In genomic region chr17:49861150-49861884, GRCh38 we compare ENCODE assay signal across 9 cellular contexts. TPM values are rescaled to one million over a fixed set of nuclear protein-coding genes. Genes with fewer than 3 reads are reported as not detected.
DNase-seq lines count a peak whose midpoint lies in the region; ATAC-seq, FAIRE-seq and TF ChIP-seq lines count a peak whose summit lies in the region.
"Had no signal": no experiment of that assay in that cellular context is flagged by ENCODE, and none has a peak within 500 bp of the region (broad histone marks: within the 10 kb centered on the region; RNA-seq: fewer than 3 reads in every experiment).

No MANE protein-coding gene starts in this region.

- 43 to 49% methylated on average over 15 to 16 of the region's 16 CpGs for WGBS in testis, 2 donors

- H3K4me3 ChIP-seq in endothelial cell of umbilical vein (replicated peaks in 1 of 3; ENCODE audit: insufficient read depth in 1 of 3, low read depth in 1 of 3, low read length in 3 of 3): no peak overlapping the region
- no peak overlapping the region for H3K4me3 ChIP-seq in neural cell (ENCODE audit: low read length)
- no peak overlapping the region for H3K4me3 ChIP-seq in testis

- H3K9me3 ChIP-seq in endothelial cell of umbilical vein (replicated peaks; ENCODE audit: control insufficient read depth, insufficient read depth, low read length): no peaks in the 10 kb centered on the region
- H3K9me3 ChIP-seq in neural cell (ENCODE audit: low read length): no peaks in the 10 kb centered on the region
- no peaks in the 10 kb centered on the region for H3K9me3 ChIP-seq in testis

- H3K4me1 ChIP-seq in endothelial cell of umbilical vein (ENCODE audit: control insufficient read depth, extremely low read depth, insufficient read depth, low read length) (no peaks in the 10 kb centered on the region), testis (no peaks in the 10 kb centered on the region)

- H3K36me3 ChIP-seq in endothelial cell of umbilical vein (ENCODE audit: control insufficient read depth in 2 of 2, extremely low read depth in 1 of 2, insufficient read depth in 2 of 2, low read length in 2 of 2): no peaks in the 10 kb centered on the region
- H3K36me3 ChIP-seq in neural cell (ENCODE audit: insufficient read depth, low read length): no peaks in the 10 kb centered on the region
- H3K36me3 ChIP-seq in testis (ENCODE audit: low read depth, missing control alignments): no peaks in the 10 kb centered on the region

- no peaks in the 10 kb centered on the region for H3K9me2 ChIP-seq in neural cell (ENCODE audit: insufficient read depth, low read length)

- dilution Hi-C loops in endothelial cell of umbilical vein (cut with MboI; ENCODE audit: extremely low pct_ligation_motif_present, low sequenced_read_pairs): no loop called here

- POLR2A ChIA-PET in endothelial cell of umbilical vein (lab: Charles Lee): interaction anchor here (0.9 kb wide), 1 partner anchor 135 kb away, joined by 6 read pairs; no protein-coding TSS in a partner anchor

- TF ChIP-seq POLR2A in endothelial cell of umbilical vein (IDR thresholded peaks at IDR 0.05; ENCODE audit: low read depth, low read length) (no peak), testis (IDR thresholded peaks at IDR 0.05) (no peak)

- no peak overlapping the region for H3K27ac ChIP-seq in endothelial cell of umbilical vein (ENCODE audit: insufficient read depth, low read depth, low read length)
- H3K27ac ChIP-seq in neural cell (ENCODE audit: low read length): no peak overlapping the region
- no peak overlapping the region for H3K27ac ChIP-seq in testis

- no peak for FAIRE-seq in endothelial cell of umbilical vein (lab: Jason Lieb, UNC)

- peak; percentile 96 for TF ChIP-seq RAD21 in neural cell (conservative IDR thresholded peaks at IDR 0.05)

- TF ChIP-seq CTCF in GM12873 (IDR thresholded peaks at IDR 0.05; ENCODE audit: insufficient read depth, low read depth, low read length, missing control alignments) (peak; percentile 85), endothelial cell of umbilical vein (IDR thresholded peaks at IDR 0.05; ENCODE audit: extremely low read depth in 1 of 2, insufficient read depth in 1 of 2, low read depth in 1 of 2, low read length in 2 of 2) (peak; percentile 57 to 78), neural cell (IDR thresholded peaks at IDR 0.05; ENCODE audit: poor library complexity, severe bottlenecking) (peak; percentile 95), testis (IDR thresholded peaks at IDR 0.05) (peak; percentile 73 to 86 (median 75))

- CTCF ChIA-PET in endothelial cell of umbilical vein (lab: Charles Lee): interaction anchor here (0.6 to 26.9 kb wide), 16 partner anchors 10 to 304 kb away, joined by 3 to 590 read pairs (median 3); partner anchors contain the start of gene DLX3

- H3K9ac ChIP-seq in endothelial cell of umbilical vein (replicated peaks; ENCODE audit: extremely low read depth, insufficient read depth, low read length) (no peak overlapping the region), neural cell (ENCODE audit: low read length) (no peak overlapping the region)

- no peaks in the 10 kb centered on the region for H4K20me1 ChIP-seq in endothelial cell of umbilical vein (replicated peaks; ENCODE audit: control insufficient read depth, extremely low read depth, insufficient read depth, low read length)
- no peaks in the 10 kb centered on the region for H4K20me1 ChIP-seq in neural cell (ENCODE audit: insufficient read depth)

- no peaks in the 10 kb centered on the region for H3K79me2 ChIP-seq in endothelial cell of umbilical vein (ENCODE audit: control insufficient read depth, insufficient read depth, low read length)
- no peaks in the 10 kb centered on the region for H3K79me2 ChIP-seq in neural cell (replicated peaks; ENCODE audit: insufficient read depth, low read length)

- no peak overlapping the region for H3K4me2 ChIP-seq in endothelial cell of umbilical vein (ENCODE audit: insufficient read depth, low read length)
- H3K4me2 ChIP-seq in neural cell (ENCODE audit: low read length): no peak overlapping the region

- H3K9me1 ChIP-seq in endothelial cell of umbilical vein (replicated peaks; ENCODE audit: control insufficient read depth, extremely low read depth, insufficient read depth, low read length): no peaks in the 10 kb centered on the region

- no peaks in the 10 kb centered on the region for H3F3A ChIP-seq in neural cell (ENCODE audit: insufficient read depth, low read length, poor library complexity, severe bottlenecking)

- DNase-seq in A172 (ENCODE audit: low spot score) (peak; percentile 64), NCI-H345 (lab: John Stamatoyannopoulos, UW) (peak; percentile 43), endothelial cell of umbilical vein (ENCODE audit: low read depth, low spot score) (peak; percentile 30), testis (peak; percentile 56)
- peak; percentile 23 to 41 for DNase-seq in activated CD8-positive, alpha-beta memory T cell treated with anti-CD3 and anti-CD28 coated beads for 1 hour (ENCODE audit: extremely low read depth in 1 of 2, low read depth in 1 of 2)

- no peak for ATAC-seq in GM21737 (IDR thresholded peaks at IDR 0.05; ENCODE audit: unreplicated experiment)

- no peak for TF ChIP-seq EP300 in neural cell (conservative IDR thresholded peaks at IDR 0.05; ENCODE audit: poor library complexity, severe bottlenecking)

- BruUV-seq in endothelial cell of umbilical vein (replicated peaks; lab: Mats Ljungman, UMichigan): no TSS peak

- H3K27me3 ChIP-seq in endothelial cell of umbilical vein (ENCODE audit: control insufficient read depth in 2 of 2, insufficient read depth in 2 of 2, low read length in 2 of 2) (peaks cover 3% of the 10 kb centered on the region in 2 experiments), neural cell (ENCODE audit: insufficient read depth, low read depth, low read length) (no peaks in the 10 kb centered on the region), testis (no peaks in the 10 kb centered on the region)

- no peak overlapping the region for H2AFZ ChIP-seq in endothelial cell of umbilical vein (ENCODE audit: low read depth, low read length)
- H2AFZ ChIP-seq in neural cell (ENCODE audit: low read depth, low read length): no peak overlapping the region

- intact Hi-C loops in endothelial cell of umbilical vein (cut with micrococcal nuclease) (loop anchor here (1.0 to 5.0 kb wide), 3 partner anchors 91 to 225 kb away; no protein-coding TSS in a partner anchor), testis (cut with DNase I; ENCODE audit: low total_unique reads) (loop anchor here (5.0 kb wide), 1 partner anchor 136 kb away; the partner anchor contains the start of gene DLX3)

TF ChIP-seq in endothelial cell of umbilical vein, 7 proteins besides CTCF, POLR2A, EP300 and RAD21:
- no peak for TF ChIP-seq EZH2 (IDR thresholded peaks at IDR 0.05; ENCODE audit: borderline replicate concordance, low read depth, low read length, severe bottlenecking)
- no peak for TF ChIP-seq GATA2 (IDR thresholded peaks at IDR 0.05; ENCODE audit: insufficient read depth, insufficient read length, low read depth, low read length)
- TF ChIP-seq MYC (IDR thresholded peaks at IDR 0.05; ENCODE audit: low read depth, low read length): no peak
- TF ChIP-seq POLR2AphosphoS5 (IDR thresholded peaks at IDR 0.05; ENCODE audit: insufficient read depth, low read depth, low read length): no peak
- TF ChIP-seq JUN (IDR thresholded peaks at IDR 0.05; ENCODE audit: borderline replicate concordance, insufficient read depth, insufficient read length, low read depth): no peak
- TF ChIP-seq FOS (IDR thresholded peaks at IDR 0.05; ENCODE audit: borderline replicate concordance, insufficient read depth, low read length): no peak
- no peak for TF ChIP-seq MAX (IDR thresholded peaks at IDR 0.05; ENCODE audit: insufficient read depth, insufficient read length)

TF ChIP-seq in neural cell, 6 proteins besides CTCF, POLR2A, EP300 and RAD21:
- TF ChIP-seq EZH2 (IDR thresholded peaks at IDR 0.05; ENCODE audit: borderline replicate concordance, insufficient read depth, low read length, poor library complexity, severe bottlenecking) (no peak), REST (IDR thresholded peaks at IDR 0.05; ENCODE audit: borderline replicate concordance) (no peak), POLR2AphosphoS5 (IDR thresholded peaks at IDR 0.05) (no peak), MXI1 (conservative IDR thresholded peaks at IDR 0.05; ENCODE audit: poor library complexity, severe bottlenecking) (peak; percentile 27), SMC3 (conservative IDR thresholded peaks at IDR 0.05; ENCODE audit: poor library complexity) (peak; percentile 99)

RNA-seq across cellular contexts. Expression of gene TAC4, which starts 13.4 kb away (rescaled TPM):
- total RNA-seq in A172 (2014; rRNA removed; shearing (Covaris generic)): not detected in 2 replicates
- total RNA-seq in endothelial cell of umbilical vein (not detected in 2 replicates), testis (not detected)
- polyA plus RNA-seq in endothelial cell of umbilical vein (0.19 and 0.27 TPM in 2 replicates), neural cell (not detected in 2 replicates), testis (ENCODE audit: insufficient read depth, low read depth, low replicate concordance) (not detected)
- polyA plus RNA-seq in endothelial cell of umbilical vein (2011; cell fraction: cytosol; rRNA removed): 0.14 and 0.27 TPM in 2 replicates
- 0.32 TPM in 1 of 2 replicates, not detected in the other for polyA plus RNA-seq in endothelial cell of umbilical vein (2011; cell fraction: nucleus; rRNA removed)
- polyA plus RNA-seq in endothelial cell of umbilical vein (2012): not detected in 2 replicates
- polyA minus RNA-seq in endothelial cell of umbilical vein (not detected in 2 replicates), neural cell (not detected in 2 replicates)
- polyA minus RNA-seq in endothelial cell of umbilical vein (2011; cell fraction: cytosol; rRNA and poly(A)+ RNA removed): not detected
- polyA minus RNA-seq in endothelial cell of umbilical vein (2011; cell fraction: nucleus; rRNA and poly(A)+ RNA removed): not detected in 2 replicates
- total RNA-seq: lower leg skin had no signal
